In the genomic region with DNA sequence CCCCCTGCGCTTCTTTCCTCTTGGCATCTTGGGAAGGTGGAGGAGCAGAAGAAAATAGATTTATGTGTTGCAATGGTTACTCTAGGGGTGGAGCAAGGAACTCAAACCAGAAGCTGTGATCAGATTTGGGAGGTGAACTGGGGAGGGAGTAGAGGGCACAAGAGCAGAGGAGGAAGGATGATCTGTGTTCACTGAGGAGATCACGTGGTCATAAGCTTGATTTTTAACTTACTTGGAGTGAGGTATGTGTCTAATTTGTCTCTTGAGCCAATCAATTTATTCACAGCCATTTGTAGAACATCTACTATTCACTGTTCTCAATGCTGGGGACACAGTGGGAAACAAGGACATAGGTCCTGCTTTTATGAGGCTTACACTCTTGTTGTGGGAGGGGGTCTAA, we compare ENCODE assay signal across 7 cellular contexts.
"Had no signal": no experiment of that assay in that cellular context is flagged by ENCODE, and none has a peak within 500 bp of the region (broad histone marks: within the 10 kb centered on the region; RNA-seq: fewer than 3 reads in every experiment).

No MANE protein-coding gene starts in this region.

- FAIRE-seq: HTR-8/SVneo had no signal

- H3K4me2 ChIP-seq: GM23338 had no signal

- H2AFZ ChIP-seq: GM23338 had no signal

- H3K9me3 ChIP-seq: HAP-1 had no signal

- H3K4me1 ChIP-seq: HAP-1 had no signal

- DNase-seq: H7, HFFc6, KG1 had no signal

- H3K36me3 ChIP-seq: HAP-1 had no signal

- ATAC-seq: HCT116 had no signal

- H3K4me3 ChIP-seq: GM23338, HAP-1 had no signal
